In genomic region chr14:68523994-68524725, GRCh38 we compare ENCODE assay signal across 13 cellular contexts.
A peak's percentile ranks its signal among the peaks of the same experiment; 100 is the strongest.
DNase-seq lines count a peak whose midpoint lies in the region; ATAC-seq and TF ChIP-seq lines count a peak whose summit lies in the region.
"Had no signal": no experiment of that assay in that cellular context is flagged by ENCODE, and none has a peak within 500 bp of the region (broad histone marks: within the 10 kb centered on the region; RNA-seq: fewer than 3 reads in every experiment).

No MANE protein-coding gene starts in this region.

- no peak overlapping the region for H3K4me3 ChIP-seq in fibroblast of mammary gland (ENCODE audit: control insufficient read depth, low read depth, low read length)
- H3K4me3 ChIP-seq in tibial nerve, result no peak overlapping the region
- H3K4me3 ChIP-seq: colonic mucosa had no signal

- H3K27ac ChIP-seq in tibial nerve, result peak overlapping the region; percentile 41 to 86 (median 74)
- H3K27ac ChIP-seq: colonic mucosa had no signal

- no peak for TF ChIP-seq POLR2A in tibial nerve (IDR thresholded peaks at IDR 0.05)

- TF ChIP-seq CTCF in fibroblast of mammary gland (conservative IDR thresholded peaks at IDR 0.05; ENCODE audit: control insufficient read depth, insufficient read depth, low read depth, low read length), result peak; percentile 69
- TF ChIP-seq CTCF in tibial nerve (IDR thresholded peaks at IDR 0.05), result peak; percentile 16 to 47 (median 23)
- TF ChIP-seq CTCF in GM13977 (IDR thresholded peaks at IDR 0.05; ENCODE audit: extremely low read depth, insufficient read depth, missing control alignments), result no peak

- no peaks in the 10 kb centered on the region for H3K27me3 ChIP-seq in tibial nerve
- H3K27me3 ChIP-seq: colonic mucosa had no signal

- DNase-seq in SHP77 (lab: John Stamatoyannopoulos, UW) (peak; percentile 74 to 83), fibroblast of mammary gland (ENCODE audit: low read depth) (peak; percentile 84), myocyte (ENCODE audit: low read depth) (peak; percentile 64), tibial nerve (ENCODE audit: low spot score in 2 of 2) (no peak), NCI-H1436 treated with DMSO at 0.1 percent for 48 hours (lab: John Stamatoyannopoulos, UW) (no peak), foreskin melanocyte (no peak), GM13977 (ENCODE audit: low spot score) (no peak)
- DNase-seq: colonic mucosa, NCI-H2081 treated with DMSO at 0.1 percent for 48 hours, nucleus accumbens had no signal

- H3K36me3 ChIP-seq in tibial nerve, result no peaks in the 10 kb centered on the region
- H3K36me3 ChIP-seq: colonic mucosa had no signal

- in situ Hi-C loops in GM13977 (cut with MboI; ENCODE audit: low pct_unique_long_range_greater_than_20kb, low sequenced_read_pairs, unreplicated experiment), result no loop called here

- 36 to 50% methylated on average over 12 of the region's 12 CpGs for whole genome bisulfite sequencing in tibial nerve, 2 donors

- H3K4me1 ChIP-seq in tibial nerve, result peaks cover 0 to 78% (median 45%) of the 10 kb centered on the region in 4 donors
- H3K4me1 ChIP-seq: colonic mucosa had no signal

- ATAC-seq in GM21619 (IDR thresholded peaks at IDR 0.05; ENCODE audit: unreplicated experiment), result no peak
- ATAC-seq: activated CD4-positive, CD25-positive, alpha-beta regulatory T cell treated with anti-CD3 and anti-CD28 coated beads, Interleukin-2, amount 50 U/mL, for 24 hours; activated T-helper 17 cell treated with anti-CD3 and anti-CD28 coated beads, Interleukin-2, amount 50 U/mL, for 72 hours had no signal

- no peaks in the 10 kb centered on the region for H3K9me3 ChIP-seq in tibial nerve
- H3K9me3 ChIP-seq: colonic mucosa had no signal

- TF ChIP-seq EP300 in tibial nerve (IDR thresholded peaks at IDR 0.05), result no peak

Comparison
In these comparisons a context has a peak if more than half of its experiments do, and no peak if none do; other contexts are left out.
1. DNase-seq: peak in SHP77 (2 of 2), fibroblast of mammary gland (single experiment) and myocyte (single experiment); none in tibial nerve (0 of 2), NCI-H1436 treated with DMSO at 0.1 percent for 48 hours (single experiment), foreskin melanocyte (single experiment) and GM13977 (single experiment).